Comparison of ENCODE assay signal across 8 cellular contexts in genomic region chr21:42974832-42975820, GRCh38. TPM values are rescaled to one million over a fixed set of nuclear protein-coding genes. Genes with fewer than 3 reads are reported as not detected.
DNase-seq lines count a peak whose midpoint lies in the region; ATAC-seq and TF ChIP-seq lines count a peak whose summit lies in the region.

No MANE protein-coding gene starts in this region.

- 0 to 1% (median 0%) methylated on average over 49 to 123 of the region's 125 CpGs for WGBS in psoas muscle, 3 donors

- H3K4me3 ChIP-seq in GM12865 (ENCODE audit: low read depth, low read length) (peak overlapping the region; percentile 49), MG63 (peak overlapping the region; percentile 89), right atrium auricular region (peak overlapping the region; percentile 84 to 87), psoas muscle (peak overlapping the region; percentile 75)

- peak; percentile 2 to 38 (median 8) for ATAC-seq in psoas muscle

- intact Hi-C loops in psoas muscle (cut with DNase I) = loop anchor here in 1 of 2 donors (5.0 to 10.0 kb wide), 5 partner anchors 38 to 1360 kb away; partner anchors contain the start of genes CFAP410 and NDUFV3

- DNase-seq in GM12865 (ENCODE audit: low read depth) (peak; percentile 77), HCEC 1CT (peak; percentile 64), MG63 (peak; percentile 72), T follicular helper cell (ENCODE audit: low read depth) (peak; percentile 57), amniotic stem cell (lab: John Stamatoyannopoulos, UW) (peak; percentile 47), right atrium auricular region (ENCODE audit: low spot score) (peak; percentile 66), psoas muscle (peak; percentile 68 to 85), cerebellar nuclear complex (lab: John Stamatoyannopoulos, UW) (no peak)

- peaks cover 8% of the 10 kb centered on the region for H3K9me3 ChIP-seq in MG63
- no peaks in the 10 kb centered on the region for H3K9me3 ChIP-seq in right atrium auricular region
- H3K9me3 ChIP-seq in psoas muscle = no peaks in the 10 kb centered on the region

- H3K36me3 ChIP-seq in MG63 (peaks cover 40% of the 10 kb centered on the region), right atrium auricular region (peaks cover 4% of the 10 kb centered on the region), psoas muscle (ENCODE audit: insufficient read depth in 1 of 2, low read depth in 1 of 2) (no peaks in the 10 kb centered on the region)

- peaks cover 0 to 17% of the 10 kb centered on the region in 2 donors for H3K4me1 ChIP-seq in right atrium auricular region
- peaks cover 26% of the 10 kb centered on the region for H3K4me1 ChIP-seq in psoas muscle

- no peaks in the 10 kb centered on the region for H3K27me3 ChIP-seq in MG63
- H3K27me3 ChIP-seq in right atrium auricular region = no peaks in the 10 kb centered on the region
- no peaks in the 10 kb centered on the region for H3K27me3 ChIP-seq in psoas muscle (ENCODE audit: insufficient read depth in 3 of 3, low read length in 2 of 3)

- H3K27ac ChIP-seq in right atrium auricular region (peak overlapping the region; percentile 96 to 100), psoas muscle (peak overlapping the region; percentile 96)

- no peak for TF ChIP-seq CTCF in GM12865 (IDR thresholded peaks at IDR 0.05; ENCODE audit: insufficient read depth, low read depth, low read length, missing control alignments)
- no peak for TF ChIP-seq CTCF in right atrium auricular region (IDR thresholded peaks at IDR 0.05)
- no peak for TF ChIP-seq CTCF in psoas muscle (IDR thresholded peaks at IDR 0.05)

RNA-seq across cellular contexts. Expression of gene PKNOX1, which starts 0.8 kb away (rescaled TPM):
- 29.6 and 35.9 TPM in 2 replicates for total RNA-seq in MG63 (2014; rRNA removed; shearing (Covaris generic); ENCODE audit: low replicate concordance)
- total RNA-seq in right atrium auricular region (10 to 100 TPM in 1 of 2 donors, 1 to 10 TPM in 1; 7.5 to 10.1 TPM), psoas muscle (10 to 100 TPM; 12.1 to 14.7 (median 13.2) TPM)
- polyA plus RNA-seq in psoas muscle = 1 to 10 TPM; 6.0 to 9.7 (median 6.1) TPM

RNA-seq across cellular contexts. Expression of gene ERVH48-1, which starts 49.7 kb away (rescaled TPM):
- total RNA-seq in MG63 (2014; rRNA removed; shearing (Covaris generic); ENCODE audit: low replicate concordance) = not detected in 2 replicates
- total RNA-seq in right atrium auricular region (not detected), psoas muscle (not detected)
- under 1 TPM in 2 of 3 donors, not detected in 1; 0.03 to 0.04 TPM for polyA plus RNA-seq in psoas muscle

Comparison
In these comparisons a context has a peak if more than half of its experiments do, and no peak if none do; other contexts are left out.
1. DNase-seq: peak in GM12865 (single experiment), HCEC 1CT (single experiment), MG63 (single experiment), T follicular helper cell (single experiment), amniotic stem cell (single experiment), right atrium auricular region (single experiment) and psoas muscle (2 of 2); none in cerebellar nuclear complex (0 of 2).
2. Peak in every context shown above with its lines, with median percentiles within 50 percentile points of each other: H3K4me3 ChIP-seq.